Comparison of ENCODE assay signal across 21 cellular contexts in the genomic region with DNA sequence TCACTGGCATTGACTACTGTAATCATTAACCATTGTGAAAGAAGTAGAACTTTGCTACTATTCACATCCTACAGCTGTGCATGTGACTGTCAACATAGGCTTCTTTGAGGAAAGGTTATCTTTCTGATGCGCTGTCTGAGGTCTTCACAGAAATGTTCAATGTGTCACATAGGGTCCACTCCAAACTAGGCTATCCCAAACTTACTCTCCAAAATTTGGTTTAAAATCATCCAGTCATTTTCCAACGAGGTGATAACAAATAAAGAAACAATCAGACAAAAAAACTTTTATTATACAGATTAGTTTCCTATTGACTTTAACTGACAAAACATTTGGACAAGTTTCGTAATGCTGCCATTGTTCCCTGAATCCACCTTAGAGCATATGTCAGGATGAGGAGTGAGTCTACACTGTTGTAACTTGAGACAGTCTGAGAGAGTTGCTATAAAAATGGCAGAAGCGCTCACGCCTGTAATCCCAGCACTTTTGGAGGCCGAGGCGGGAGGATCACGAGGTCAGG.
DNase-seq lines count a peak whose midpoint lies in the region; ATAC-seq and TF ChIP-seq lines count a peak whose summit lies in the region.
"Had no signal": no experiment of that assay in that cellular context is flagged by ENCODE, and none has a peak within 500 bp of the region (broad histone marks: within the 10 kb centered on the region; RNA-seq: fewer than 3 reads in every experiment).

No MANE protein-coding gene starts in this region.

- TF ChIP-seq CTCF in WTC11 (IDR thresholded peaks at IDR 0.05) = no peak
- no peak for TF ChIP-seq CTCF in hepatocyte (IDR thresholded peaks at IDR 0.05; ENCODE audit: poor library complexity)
- no peak for TF ChIP-seq CTCF in right lobe of liver (IDR thresholded peaks at IDR 0.05)

- H3K27ac ChIP-seq in hepatocyte (no peak overlapping the region), right lobe of liver (no peak overlapping the region)
- H3K27ac ChIP-seq: A549; BLaER1 treated with 17β-estradiol and CSF1 and Interleukin-3, amounts not matched to agents 10 nM and 100 nM; GM23248 had no signal

- H3K27me3 ChIP-seq in hepatocyte (no peaks in the 10 kb centered on the region), right lobe of liver (no peaks in the 10 kb centered on the region)
- H3K27me3 ChIP-seq: BE2C; BLaER1 treated with 17β-estradiol and CSF1 and Interleukin-3, amounts not matched to agents 10 nM and 100 nM had no signal

- POLR2A ChIA-PET in WTC11 (lab: Charles Lee) = no interaction called here

- intact Hi-C loops in right lobe of liver (cut with DNase I) = no loop called here
- intact Hi-C loops in activated CD4-positive, alpha-beta T cell treated with anti-CD3 and anti-CD28 coated beads, Interleukin-2, amount 10 ng/mL, durations not matched to agents 24 days and 14 days (cut with micrococcal nuclease) = no loop called here

- CTCF ChIA-PET in WTC11 (lab: Charles Lee) = no interaction called here

- no peak overlapping the region for H3K4me3 Mint-ChIP-seq in WTC11
- no peak overlapping the region for H3K4me3 Mint-ChIP-seq in activated CD4-positive, alpha-beta T cell treated with anti-CD3 and anti-CD28 coated beads, Interleukin-2, amount 10 ng/mL, durations not matched to agents 24 days and 14 days
- H3K4me3 Mint-ChIP-seq: CD14-positive monocyte; CD4-positive, alpha-beta T cell; CD8-positive, alpha-beta memory T cell; H9 had no signal

- DNase-seq in HuH-7 (ENCODE audit: low spot score) (peak; percentile 17), WTC11 (ENCODE audit: low spot score) (no peak), hepatocyte (ENCODE audit: low spot score) (peak; percentile 25), right lobe of liver (no peak)
- no peak for DNase-seq in activated CD4-positive, alpha-beta T cell treated with anti-CD3 and anti-CD28 coated beads, Interleukin-2, amount 10 ng/mL, durations not matched to agents 24 days and 14 days
- DNase-seq: 8988T; ACHN; AML-193; BE2C; CD4-positive, alpha-beta T cell; CD8-positive, alpha-beta memory T cell; DMS 273 treated with DMSO at 0.1 percent for 48 hours; DND-41; GM23248; H9 had no signal

- ATAC-seq in WTC11 = no peak
- ATAC-seq in right lobe of liver = peak in 3 of 4 donors; percentile 32 to 47 (median 47)
- ATAC-seq in GM18498 (IDR thresholded peaks at IDR 0.05; ENCODE audit: unreplicated experiment) = no peak
- no peak for ATAC-seq in GM21737 (IDR thresholded peaks at IDR 0.05; ENCODE audit: unreplicated experiment)
- ATAC-seq: A549, HCT116 had no signal

- 89% methylated on average over 8 of the region's 8 CpGs for whole genome bisulfite sequencing in hepatocyte (ENCODE audit: low lambda C conversion rate, missing lambda C conversion rate)
- 84% methylated on average over 8 of the region's 8 CpGs for WGBS in right lobe of liver (ENCODE audit: insufficient coverage, low coverage, low lambda C conversion rate, missing lambda C conversion rate)

- peaks cover 7% of the 10 kb centered on the region for H3K36me3 Mint-ChIP-seq in WTC11
- H3K36me3 Mint-ChIP-seq in activated CD4-positive, alpha-beta T cell treated with anti-CD3 and anti-CD28 coated beads, Interleukin-2, amount 10 ng/mL, durations not matched to agents 24 days and 14 days (ENCODE audit: low read depth) = no peaks in the 10 kb centered on the region
- H3K36me3 Mint-ChIP-seq: CD14-positive monocyte; CD8-positive, alpha-beta memory T cell had no signal

- H3K27me3 Mint-ChIP-seq in WTC11 (ENCODE audit: low read depth) = no peaks in the 10 kb centered on the region
- no peaks in the 10 kb centered on the region for H3K27me3 Mint-ChIP-seq in activated CD4-positive, alpha-beta T cell treated with anti-CD3 and anti-CD28 coated beads, Interleukin-2, amount 10 ng/mL, durations not matched to agents 24 days and 14 days
- H3K27me3 Mint-ChIP-seq: CD4-positive, alpha-beta T cell; CD8-positive, alpha-beta memory T cell had no signal

- H3K36me3 ChIP-seq in hepatocyte (replicated peaks; ENCODE audit: insufficient read depth, low read depth) (no peaks in the 10 kb centered on the region), right lobe of liver (no peaks in the 10 kb centered on the region)
- H3K36me3 ChIP-seq: BE2C; BLaER1 treated with 17β-estradiol and CSF1 and Interleukin-3, amounts not matched to agents 10 nM and 100 nM had no signal

- no peak for TF ChIP-seq POLR2A in right lobe of liver (IDR thresholded peaks at IDR 0.05)

- no peaks in the 10 kb centered on the region for H3K4me1 Mint-ChIP-seq in WTC11
- H3K4me1 Mint-ChIP-seq in activated CD4-positive, alpha-beta T cell treated with anti-CD3 and anti-CD28 coated beads, Interleukin-2, amount 10 ng/mL, durations not matched to agents 24 days and 14 days = no peaks in the 10 kb centered on the region
- H3K4me1 Mint-ChIP-seq: CD14-positive monocyte; CD8-positive, alpha-beta memory T cell had no signal

- no peak overlapping the region for H3K4me2 ChIP-seq in hepatocyte
- H3K4me2 ChIP-seq: A549; BLaER1 treated with 17β-estradiol and CSF1 and Interleukin-3, amounts not matched to agents 10 nM and 100 nM had no signal

- peaks cover 14% of the 10 kb centered on the region for H3K9me3 Mint-ChIP-seq in WTC11
- no peaks in the 10 kb centered on the region for H3K9me3 Mint-ChIP-seq in activated CD4-positive, alpha-beta T cell treated with anti-CD3 and anti-CD28 coated beads, Interleukin-2, amount 10 ng/mL, durations not matched to agents 24 days and 14 days

- H3K4me1 ChIP-seq in hepatocyte (ENCODE audit: insufficient read depth) (no peaks in the 10 kb centered on the region), right lobe of liver (no peaks in the 10 kb centered on the region)
- H3K4me1 ChIP-seq: A549; BE2C; BLaER1 treated with 17β-estradiol and CSF1 and Interleukin-3, amounts not matched to agents 10 nM and 100 nM had no signal

- no peak overlapping the region for H3K27ac Mint-ChIP-seq in WTC11
- H3K27ac Mint-ChIP-seq in activated CD4-positive, alpha-beta T cell treated with anti-CD3 and anti-CD28 coated beads, Interleukin-2, amount 10 ng/mL, durations not matched to agents 24 days and 14 days = no peak overlapping the region
- H3K27ac Mint-ChIP-seq: CD14-positive monocyte; CD4-positive, alpha-beta T cell; CD8-positive, alpha-beta memory T cell; H9 had no signal

- no peak overlapping the region for H2AFZ ChIP-seq in hepatocyte
- H2AFZ ChIP-seq: GM23248 had no signal

- H3K9me2 ChIP-seq in hepatocyte (replicated peaks; ENCODE audit: insufficient read depth) = no peaks in the 10 kb centered on the region

- no peaks in the 10 kb centered on the region for H3K79me2 ChIP-seq in hepatocyte

- H3K9me3 ChIP-seq in hepatocyte (ENCODE audit: low read depth) (no peaks in the 10 kb centered on the region), right lobe of liver (no peaks in the 10 kb centered on the region)
- H3K9me3 ChIP-seq: A549; BE2C; BLaER1 treated with 17β-estradiol and CSF1 and Interleukin-3, amounts not matched to agents 10 nM and 100 nM had no signal

- H4K20me1 ChIP-seq in hepatocyte (ENCODE audit: insufficient read depth, poor library complexity, severe bottlenecking) = no peaks in the 10 kb centered on the region
- H4K20me1 ChIP-seq: BLaER1 treated with 17β-estradiol and CSF1 and Interleukin-3, amounts not matched to agents 10 nM and 100 nM had no signal

- no peak overlapping the region for H3K4me3 ChIP-seq in hepatocyte
- no peak overlapping the region for H3K4me3 ChIP-seq in right lobe of liver
- H3K4me3 ChIP-seq: A549; BLaER1 treated with 17β-estradiol and CSF1 and Interleukin-3, amounts not matched to agents 10 nM and 100 nM; GM23248 had no signal

TF ChIP-seq in WTC11, 78 proteins besides CTCF, POLR2A, EP300 and RAD21:
- TF ChIP-seq ZNF232 (CRISPR knock-in tag; IDR thresholded peaks at IDR 0.05) (no peak), GABPB1 (CRISPR knock-in tag; IDR thresholded peaks at IDR 0.05) (0 out of 2 replicates have a peak, but pooled peaks have one; percentile 15)

Comparison
In these comparisons a context has a peak if more than half of its experiments do, and no peak if none do; other contexts are left out.
1. DNase-seq: peak in HuH-7 (single experiment) and hepatocyte (single experiment); none in WTC11 (single experiment), right lobe of liver (0 of 3) and activated CD4-positive, alpha-beta T cell treated with anti-CD3 and anti-CD28 coated beads, Interleukin-2, amount 10 ng/mL, durations not matched to agents 24 days and 14 days (single experiment).
2. ATAC-seq: peak in right lobe of liver (3 of 4); none in WTC11 (single experiment), GM18498 (single experiment) and GM21737 (single experiment).